4 cellular contexts compared by ENCODE assay signal in the genomic region with DNA sequence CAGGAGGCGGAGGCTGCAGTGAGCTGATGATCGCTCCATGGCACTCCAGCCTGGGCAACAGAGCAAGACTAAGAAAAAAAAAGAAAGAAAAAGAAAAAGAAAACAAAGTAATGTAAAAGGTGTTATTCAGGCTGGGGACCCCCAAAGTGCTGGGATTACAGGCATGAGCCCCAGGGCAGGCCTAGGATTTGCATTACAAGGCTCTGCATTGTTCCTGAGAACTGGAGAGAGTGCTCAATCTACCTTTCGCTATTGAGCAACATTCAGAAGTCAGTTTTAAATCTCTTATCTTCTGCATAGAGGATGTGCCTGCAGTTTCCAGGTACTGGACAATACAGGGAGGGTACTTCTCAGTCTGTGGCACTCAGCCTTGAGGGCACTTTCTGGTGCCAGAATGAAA. TPM values are rescaled to one million over a fixed set of nuclear protein-coding genes. Genes with fewer than 3 reads are reported as not detected.
"Had no signal": no experiment of that assay in that cellular context is flagged by ENCODE, and none has a peak within 500 bp of the region (broad histone marks: within the 10 kb centered on the region; RNA-seq: fewer than 3 reads in every experiment).

No MANE protein-coding gene starts in this region.

RNA-seq across cellular contexts. Expression of a gene that starts 34.5 kb away (rescaled TPM):
- total RNA-seq: LHCN-M2, M059J, MCF 10A, NCI-H460 had no signal
